In the genomic region with DNA sequence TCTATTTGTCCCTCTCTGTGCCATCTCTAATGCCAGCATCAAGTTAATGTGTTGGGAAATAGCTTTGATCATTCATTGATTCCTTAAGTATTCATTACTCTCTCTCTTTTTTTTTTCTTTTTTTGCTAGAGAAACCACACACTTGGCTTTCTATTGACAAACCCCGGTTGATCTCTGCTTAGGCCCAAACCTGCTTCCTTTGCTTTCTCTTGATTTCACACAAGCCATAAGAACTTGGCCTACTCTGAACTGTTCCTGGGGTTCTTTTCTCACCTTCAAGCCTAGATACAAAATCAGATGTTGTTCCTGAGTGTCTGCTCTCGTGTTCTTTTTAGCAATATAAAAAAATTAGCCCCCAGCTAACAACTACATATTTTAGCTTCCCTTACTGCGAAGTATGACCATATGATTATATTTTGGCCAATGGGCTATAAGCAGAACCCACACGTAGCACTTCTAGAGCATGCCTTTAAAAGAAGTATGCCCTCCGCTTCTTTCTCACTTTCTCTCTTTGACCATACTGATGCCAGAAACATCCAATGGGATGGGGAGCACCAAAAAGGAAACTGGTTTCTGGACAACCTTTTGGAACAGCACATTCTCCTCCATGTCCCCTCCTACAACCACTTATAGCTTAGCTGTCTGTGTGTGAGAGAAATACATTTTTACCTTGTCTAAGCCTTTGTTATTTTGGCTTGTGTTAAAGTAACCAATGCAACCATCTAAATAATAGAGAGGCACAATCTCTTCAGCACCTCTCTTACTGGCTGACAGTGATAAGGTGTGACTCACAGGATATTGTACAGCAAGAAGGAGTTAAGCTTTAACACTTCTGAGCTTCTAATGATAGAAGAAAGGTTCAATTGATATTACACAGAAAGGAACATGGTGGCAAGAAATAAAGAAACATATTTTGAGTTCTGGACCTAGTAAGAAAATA, we compare ENCODE assay signal across 18 cellular contexts.
DNase-seq lines count a peak whose midpoint lies in the region; ATAC-seq, FAIRE-seq and TF ChIP-seq lines count a peak whose summit lies in the region.
"Had no signal": no experiment of that assay in that cellular context is flagged by ENCODE, and none has a peak within 500 bp of the region (broad histone marks: within the 10 kb centered on the region; RNA-seq: fewer than 3 reads in every experiment).

No MANE protein-coding gene starts in this region.

- CTCF ChIA-PET in T-cell (lab: Charles Lee): interaction anchor here (0.6 to 1.3 kb wide), 2 partner anchors 104 to 128 kb away, joined by 4 to 5 read pairs; no protein-coding TSS in a partner anchor

- intact Hi-C loops in activated CD4-positive, alpha-beta T cell treated with anti-CD3 and anti-CD28 coated beads, Interleukin-2, amount 10 ng/mL, durations not matched to agents 24 days and 14 days (cut with micrococcal nuclease): no loop called here
- intact Hi-C loops in posterior cingulate gyrus (cut with DNase I): no loop called here

- H3K4me3 ChIP-seq in bronchial epithelial cell (ENCODE audit: low read depth, low read length): no peak overlapping the region
- H3K4me3 ChIP-seq: BLaER1 treated with 17β-estradiol and CSF1 and Interleukin-3, amounts not matched to agents 10 nM and 100 nM; pancreas; SK-N-MC; smooth muscle cell had no signal

- no peak for FAIRE-seq in bronchial epithelial cell (lab: Jason Lieb, UNC)
- FAIRE-seq: endometrium, GM18507, pancreas, TTC549 had no signal

- POLR2A ChIA-PET in T-cell (lab: Charles Lee): interaction anchor here in 1 of 2 donors (0.6 to 1.6 kb wide), 3 partner anchors 28 to 89 kb away, joined by 3 to 5 read pairs (median 3); no protein-coding TSS in a partner anchor

- TF ChIP-seq CTCF in bronchial epithelial cell (IDR thresholded peaks at IDR 0.05; ENCODE audit: insufficient read depth, low read length, severe bottlenecking): no peak

- peak; percentile 69 to 96 (median 85) for ATAC-seq in T-cell (replicated peaks in 1 of 4)
- no peak for ATAC-seq in HG03378 (IDR thresholded peaks at IDR 0.05; ENCODE audit: unreplicated experiment)
- ATAC-seq in HG03520 (IDR thresholded peaks at IDR 0.05; ENCODE audit: unreplicated experiment): no peak
- ATAC-seq: pancreas had no signal

- peaks cover 25% of the 10 kb centered on the region for H3K4me1 Mint-ChIP-seq in activated CD4-positive, alpha-beta T cell treated with anti-CD3 and anti-CD28 coated beads, Interleukin-2, amount 10 ng/mL, durations not matched to agents 24 days and 14 days
- H3K4me1 Mint-ChIP-seq in T-cell: peaks cover 26 to 36% (median 31%) of the 10 kb centered on the region in 3 donors

- H3K36me3 ChIP-seq in bronchial epithelial cell (ENCODE audit: control insufficient read depth, insufficient read depth, low read length): no peaks in the 10 kb centered on the region
- H3K36me3 ChIP-seq: BLaER1 treated with 17β-estradiol and CSF1 and Interleukin-3, amounts not matched to agents 10 nM and 100 nM; pancreas had no signal

- DNase-seq in activated CD4-positive, alpha-beta T cell treated with anti-CD3 and anti-CD28 coated beads, Interleukin-2, amount 10 ng/mL, durations not matched to agents 24 days and 14 days: no peak
- no peak for DNase-seq in activated CD4-positive, alpha-beta T cell treated with anti-CD3 and anti-CD28 coated beads for 48 hours
- DNase-seq in T-cell (no peak), bronchial epithelial cell (ENCODE audit: low read depth) (peak; percentile 21), pulmonary artery endothelial cell (ENCODE audit: low read depth, low spot score) (peak; percentile 4), posterior cingulate gyrus (no peak)
- DNase-seq: NCI-H187 treated with DMSO at 0.1 percent for 48 hours, NCI-H510A treated with DMSO at 0.1 percent for 48 hours, pancreas, trophoblast cell had no signal

- peaks cover 11% of the 10 kb centered on the region for H3K36me3 Mint-ChIP-seq in activated CD4-positive, alpha-beta T cell treated with anti-CD3 and anti-CD28 coated beads, Interleukin-2, amount 10 ng/mL, durations not matched to agents 24 days and 14 days (ENCODE audit: low read depth)
- H3K36me3 Mint-ChIP-seq in T-cell: peaks cover 2% of the 10 kb centered on the region

- H3K27me3 Mint-ChIP-seq in activated CD4-positive, alpha-beta T cell treated with anti-CD3 and anti-CD28 coated beads, Interleukin-2, amount 10 ng/mL, durations not matched to agents 24 days and 14 days: no peaks in the 10 kb centered on the region
- H3K27me3 Mint-ChIP-seq in T-cell: no peaks in the 10 kb centered on the region

- no peaks in the 10 kb centered on the region for H3K27me3 ChIP-seq in bronchial epithelial cell (ENCODE audit: control insufficient read depth, insufficient read depth, low read length)
- H3K27me3 ChIP-seq: BLaER1 treated with 17β-estradiol and CSF1 and Interleukin-3, amounts not matched to agents 10 nM and 100 nM; pancreas had no signal

- H3K27ac Mint-ChIP-seq in activated CD4-positive, alpha-beta T cell treated with anti-CD3 and anti-CD28 coated beads, Interleukin-2, amount 10 ng/mL, durations not matched to agents 24 days and 14 days: peak overlapping the region; percentile 43
- H3K27ac Mint-ChIP-seq in T-cell: peak overlapping the region; percentile 78 to 90

- no peak overlapping the region for H3K4me3 Mint-ChIP-seq in activated CD4-positive, alpha-beta T cell treated with anti-CD3 and anti-CD28 coated beads, Interleukin-2, amount 10 ng/mL, durations not matched to agents 24 days and 14 days
- peak overlapping the region in 1 of 3 donors; percentile 14 for H3K4me3 Mint-ChIP-seq in T-cell

- peaks cover 11% of the 10 kb centered on the region for H3K9me3 Mint-ChIP-seq in activated CD4-positive, alpha-beta T cell treated with anti-CD3 and anti-CD28 coated beads, Interleukin-2, amount 10 ng/mL, durations not matched to agents 24 days and 14 days
- H3K9me3 Mint-ChIP-seq in T-cell: peaks cover 0 to 3% (median 0%) of the 10 kb centered on the region in 3 donors

Comparison
In these comparisons a context has a peak if more than half of its experiments do, and no peak if none do; other contexts are left out.
1. DNase-seq: peak in bronchial epithelial cell (single experiment) and pulmonary artery endothelial cell (single experiment); none in activated CD4-positive, alpha-beta T cell treated with anti-CD3 and anti-CD28 coated beads, Interleukin-2, amount 10 ng/mL, durations not matched to agents 24 days and 14 days (single experiment), activated CD4-positive, alpha-beta T cell treated with anti-CD3 and anti-CD28 coated beads for 48 hours (single experiment), T-cell (0 of 34) and posterior cingulate gyrus (0 of 10).
2. ATAC-seq: peak in T-cell (4 of 4); none in HG03378 (single experiment) and HG03520 (single experiment).